In the genomic region with DNA sequence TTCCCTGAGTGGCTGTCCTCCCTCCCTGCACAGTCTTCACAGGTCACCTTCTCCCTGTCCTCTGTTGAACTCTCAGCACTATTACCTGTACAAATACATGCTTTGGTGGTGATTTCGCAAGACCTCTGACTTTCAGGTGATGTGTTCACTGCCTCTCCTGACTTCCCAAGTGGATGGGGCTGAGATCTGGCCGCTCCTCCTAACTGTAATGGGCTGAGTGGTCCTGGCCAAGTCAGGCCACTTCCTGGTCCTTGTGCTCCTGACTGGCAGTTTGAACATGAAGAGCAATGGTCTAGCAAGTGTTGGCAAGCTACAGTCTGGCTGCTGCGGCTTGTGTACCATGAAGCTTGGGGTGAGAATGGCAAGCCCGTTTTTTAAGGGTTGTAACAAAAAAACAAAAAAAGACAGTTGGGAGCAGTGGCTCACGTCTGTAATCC, we compare ENCODE assay signal across 2 cellular contexts.
TF ChIP-seq lines count a peak whose summit lies in the region.

No MANE protein-coding gene starts in this region.

TF ChIP-seq in HCT116, 20 proteins besides CTCF, POLR2A, EP300 and RAD21:
- peak; percentile 77 for TF ChIP-seq CEBPB (IDR thresholded peaks at IDR 0.05; ENCODE audit: low read depth)
- no peak for TF ChIP-seq EZH2 (IDR thresholded peaks at IDR 0.05)

TF ChIP-seq in H1, 55 proteins besides CTCF, POLR2A, EP300 and RAD21:
- TF ChIP-seq GTF2F1 (IDR thresholded peaks at IDR 0.05; ENCODE audit: borderline replicate concordance, low read depth, low read length) (no peak), CEBPB (IDR thresholded peaks at IDR 0.05; ENCODE audit: low read depth, low read length) (peak; percentile 71; the same call in 1 of the 2 replicates), SIRT6 (IDR thresholded peaks at IDR 0.05; ENCODE audit: low read length) (no peak), SIN3A (conservative IDR thresholded peaks at IDR 0.05 in 1 of 2, IDR thresholded peaks at IDR 0.05 in 1 of 2; ENCODE audit: low read depth in 1 of 2, low read length in 2 of 2) (no peak)
